In genomic region chr15:70056091-70056680, GRCh38 we compare ENCODE assay signal across 17 cellular contexts.
"Had no signal": no experiment of that assay in that cellular context is flagged by ENCODE, and none has a peak within 500 bp of the region (broad histone marks: within the 10 kb centered on the region; RNA-seq: fewer than 3 reads in every experiment).

No MANE protein-coding gene starts in this region.

- H3K27me3 Mint-ChIP-seq: activated CD4-positive, alpha-beta T cell treated with anti-CD3 and anti-CD28 coated beads, Interleukin-2, amount 10 ng/mL, durations not matched to agents 24 days and 14 days; activated naive CD8-positive, alpha-beta T cell treated with anti-CD3 and anti-CD28 coated beads for 36 hours; naive thymus-derived CD8-positive, alpha-beta T cell had no signal

- DNase-seq: activated CD4-positive, alpha-beta T cell treated with anti-CD3 and anti-CD28 coated beads, Interleukin-2, amount 10 ng/mL, durations not matched to agents 24 days and 14 days; activated naive CD8-positive, alpha-beta T cell treated with anti-CD3 and anti-CD28 coated beads for 36 hours; activated T-cell treated with anti-CD3 and anti-CD28 coated beads for 4 hours; brain microvascular endothelial cell; esophagus squamous epithelium; foreskin fibroblast; glutamatergic neuron; left cardiac atrium; mammary epithelial cell; naive thymus-derived CD8-positive, alpha-beta T cell; occipital lobe; stimulated activated CD4-positive, alpha-beta T cell treated with anti-CD3 and anti-CD28 coated beads, Interleukin-15, amount 100 ng/mL, for 24 hours; stimulated activated CD4-positive, alpha-beta T cell treated with anti-CD3 and anti-CD28 coated beads, Interleukin-4, amount 100 ng/mL, for 24 hours; T-helper 9 cell had no signal

- H3K4me1 Mint-ChIP-seq: activated CD4-positive, alpha-beta T cell treated with anti-CD3 and anti-CD28 coated beads, Interleukin-2, amount 10 ng/mL, durations not matched to agents 24 days and 14 days; activated naive CD8-positive, alpha-beta T cell treated with anti-CD3 and anti-CD28 coated beads for 36 hours; naive thymus-derived CD8-positive, alpha-beta T cell had no signal

- H3K27me3 ChIP-seq: brain microvascular endothelial cell, dorsolateral prefrontal cortex, esophagus squamous epithelium, tibial nerve had no signal

- ATAC-seq: left cardiac atrium; mucosa of descending colon; naive thymus-derived CD8-positive, alpha-beta T cell had no signal

- H3K27ac Mint-ChIP-seq: activated CD4-positive, alpha-beta T cell treated with anti-CD3 and anti-CD28 coated beads, Interleukin-2, amount 10 ng/mL, durations not matched to agents 24 days and 14 days; activated naive CD8-positive, alpha-beta T cell treated with anti-CD3 and anti-CD28 coated beads for 36 hours had no signal

- H3K4me3 ChIP-seq: dorsolateral prefrontal cortex, esophagus squamous epithelium, mucosa of descending colon, tibial nerve had no signal

- H3K9me3 ChIP-seq: esophagus squamous epithelium, mucosa of descending colon, tibial nerve had no signal

- H3K4me3 Mint-ChIP-seq: activated CD4-positive, alpha-beta T cell treated with anti-CD3 and anti-CD28 coated beads, Interleukin-2, amount 10 ng/mL, durations not matched to agents 24 days and 14 days; activated naive CD8-positive, alpha-beta T cell treated with anti-CD3 and anti-CD28 coated beads for 36 hours had no signal

- H3K9me3 Mint-ChIP-seq: activated CD4-positive, alpha-beta T cell treated with anti-CD3 and anti-CD28 coated beads, Interleukin-2, amount 10 ng/mL, durations not matched to agents 24 days and 14 days; activated naive CD8-positive, alpha-beta T cell treated with anti-CD3 and anti-CD28 coated beads for 36 hours; naive thymus-derived CD8-positive, alpha-beta T cell had no signal

- H3K27ac ChIP-seq: brain microvascular endothelial cell, dorsolateral prefrontal cortex, esophagus squamous epithelium had no signal

- H3K4me1 ChIP-seq: esophagus squamous epithelium had no signal
